ENCODE assay signal across 8 cellular contexts in the genomic region with DNA sequence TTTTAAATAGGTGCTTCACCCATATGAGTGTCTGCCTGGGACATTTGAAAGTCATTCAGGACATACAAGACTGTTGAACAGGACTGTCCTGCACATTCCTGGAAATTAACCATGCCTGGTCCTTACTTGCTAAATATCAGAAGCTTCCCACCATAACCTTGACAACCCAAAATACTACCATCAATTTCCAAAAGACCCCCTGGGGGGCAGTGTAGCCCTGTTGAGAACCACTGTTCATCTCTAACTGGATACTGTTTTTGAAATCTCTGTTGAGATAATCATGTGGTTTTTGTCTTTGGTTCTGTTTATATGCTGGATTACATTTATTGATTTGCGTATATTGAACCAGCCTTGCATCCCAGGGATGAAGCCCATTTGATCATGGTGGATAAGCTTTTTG.
DNase-seq lines count a peak whose midpoint lies in the region; ATAC-seq and TF ChIP-seq lines count a peak whose summit lies in the region.
"Not testable (repeated sequence)": the region's sequence is repeated elsewhere in the genome, so short reads cannot be mapped to it uniquely, and the experiment has no call there.

No MANE protein-coding gene starts in this region.

- not testable (repeated sequence) for H3K36me3 Mint-ChIP-seq in Calu3 (ENCODE audit: insufficient read depth, unreplicated experiment); chondrocyte (ENCODE audit: low read depth)

- H3K27ac Mint-ChIP-seq in Calu3 (ENCODE audit: unreplicated experiment); chondrocyte (ENCODE audit: unreplicated experiment): not testable (repeated sequence)

- not testable (repeated sequence) for H3K36me3 ChIP-seq in WERI-Rb-1, heart right ventricle, upper lobe of right lung

- intact Hi-C loops in Calu3 (cut with micrococcal nuclease; ENCODE audit: unreplicated experiment) = loop anchor here (2.0 kb wide), 1 partner anchor 255 kb away; no protein-coding TSS in a partner anchor
- intact Hi-C loops in heart right ventricle (cut with DNase I) = loop anchor here in 3 of 10 donors (2.0 to 10.0 kb wide), 2 partner anchors 255 to 257 kb away; no protein-coding TSS in a partner anchor
- intact Hi-C loops in upper lobe of right lung (cut with DNase I) = not testable (repeated sequence)

- H3K4me3 Mint-ChIP-seq in Calu3 (ENCODE audit: low read depth, unreplicated experiment); chondrocyte (ENCODE audit: unreplicated experiment): not testable (repeated sequence)

- not testable (repeated sequence) for H3K4me1 ChIP-seq in heart right ventricle, upper lobe of right lung

- DNase-seq in Calu3 = peak; percentile 49
- DNase-seq in HFF-Myc (ENCODE audit: extremely low read depth, low read depth); chondrocyte (ENCODE audit: low spot score); heart right ventricle; upper lobe of right lung: not testable (repeated sequence)
- peak; percentile 6 for DNase-seq in NCI-H69 (lab: John Stamatoyannopoulos, UW)
- peak; percentile 20 for DNase-seq in WERI-Rb-1
- peak; percentile 4 for DNase-seq in myocyte (ENCODE audit: low read depth)

- peak; percentile 21 for TF ChIP-seq CTCF in Calu3 (IDR thresholded peaks at IDR 0.05; ENCODE audit: unreplicated experiment)
- TF ChIP-seq CTCF in HFF-Myc (IDR thresholded peaks at IDR 0.05; ENCODE audit: low read depth, low read length, missing control alignments) = peak; percentile 6
- TF ChIP-seq CTCF in WERI-Rb-1 (IDR thresholded peaks at IDR 0.05; ENCODE audit: low read depth, low read length) = peak; percentile 26; the same call in 1 of the 2 replicates
- TF ChIP-seq CTCF in chondrocyte (IDR thresholded peaks at IDR 0.05) = peak; percentile 50
- TF ChIP-seq CTCF in heart right ventricle (IDR thresholded peaks at IDR 0.05) = peak in 6 of 9 donors; percentile 8 to 45 (median 34)
- TF ChIP-seq CTCF in upper lobe of right lung (IDR thresholded peaks at IDR 0.05) = peak; percentile 22

- H3K9me3 ChIP-seq in WERI-Rb-1 (ENCODE audit: severe bottlenecking); heart right ventricle; upper lobe of right lung: not testable (repeated sequence)

- H3K27ac ChIP-seq in WERI-Rb-1, heart right ventricle, upper lobe of right lung: not testable (repeated sequence)

- not testable (repeated sequence) for H3K27me3 ChIP-seq in WERI-Rb-1 (ENCODE audit: insufficient read depth, low read depth, severe bottlenecking); heart right ventricle; upper lobe of right lung

- H3K9me3 Mint-ChIP-seq in Calu3 (ENCODE audit: low read depth, unreplicated experiment); chondrocyte (ENCODE audit: low read depth): not testable (repeated sequence)

- CTCF ChIA-PET in Calu3 (lab: Charles Lee) = not testable (repeated sequence)

- WGBS in heart right ventricle, 2 donors = 93 to 100% methylated on average over 1 of the region's 1 CpG

- H3K4me3 ChIP-seq in HFF-Myc (replicated peaks; ENCODE audit: low read depth, low read length); WERI-Rb-1 (ENCODE audit: low read depth, low read length); heart right ventricle; upper lobe of right lung: not testable (repeated sequence)

- not testable (repeated sequence) for H3K27me3 Mint-ChIP-seq in Calu3 (ENCODE audit: unreplicated experiment); chondrocyte (ENCODE audit: low read depth)

- not testable (repeated sequence) for H3K4me1 Mint-ChIP-seq in Calu3 (ENCODE audit: low read depth, unreplicated experiment); chondrocyte (ENCODE audit: low read depth)

- ATAC-seq in heart right ventricle = peak in 1 of 8 donors; percentile 27
- not testable (repeated sequence) for ATAC-seq in upper lobe of right lung

- not testable (repeated sequence) for BruUV-seq in Calu3 (replicated peaks; lab: Mats Ljungman, UMichigan)
